Comparison of ENCODE assay signal across 26 cellular contexts in the genomic region with DNA sequence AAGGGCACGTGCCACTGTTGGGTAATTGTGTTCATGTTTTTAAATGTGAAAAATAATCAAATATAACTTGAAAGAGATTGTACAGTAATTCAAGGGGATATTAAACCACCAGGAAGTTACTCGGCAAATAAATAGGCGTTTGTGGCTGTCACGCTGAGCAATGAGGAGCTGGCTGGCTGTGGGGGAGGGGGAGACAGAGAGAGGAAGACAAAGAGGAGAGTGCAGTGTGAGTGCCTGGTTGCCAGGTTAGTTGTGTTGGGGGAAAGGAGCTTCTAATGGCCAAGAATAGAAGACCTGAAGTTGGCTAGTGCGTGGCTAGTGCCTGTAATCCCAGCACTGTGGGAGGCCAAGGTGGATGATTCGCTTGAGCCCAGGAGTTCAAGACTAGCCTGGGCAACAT.
DNase-seq lines count a peak whose midpoint lies in the region; ATAC-seq, FAIRE-seq and TF ChIP-seq lines count a peak whose summit lies in the region.
"Had no signal": no experiment of that assay in that cellular context is flagged by ENCODE, and none has a peak within 500 bp of the region (broad histone marks: within the 10 kb centered on the region; RNA-seq: fewer than 3 reads in every experiment).

No MANE protein-coding gene starts in this region.

- H3K79me2 ChIP-seq in mesendoderm (ENCODE audit: control insufficient read depth, insufficient read depth, low read length), result no peaks in the 10 kb centered on the region

- H3K4me3 Mint-ChIP-seq in natural killer cell, result no peak overlapping the region
- H3K4me3 Mint-ChIP-seq: CD8-positive, alpha-beta memory T cell had no signal

- no peak for TF ChIP-seq CTCF in natural killer cell (IDR thresholded peaks at IDR 0.05)

- H3K18ac ChIP-seq in mesendoderm (ENCODE audit: low read length), result no peak overlapping the region

- WGBS in mesendoderm (ENCODE audit: extremely low coverage, insufficient coverage, low lambda C conversion rate), result no CpG with 5 or more reads among the region's 6 CpGs

- H3K4ac ChIP-seq in mesendoderm (ENCODE audit: low read depth, low read length), result no peak overlapping the region

- H3K9me3 Mint-ChIP-seq in natural killer cell, result no peaks in the 10 kb centered on the region
- H3K9me3 Mint-ChIP-seq: CD8-positive, alpha-beta memory T cell had no signal

- no peak overlapping the region for H3K27ac Mint-ChIP-seq in natural killer cell
- H3K27ac Mint-ChIP-seq: CD8-positive, alpha-beta memory T cell had no signal

- no peak overlapping the region for H3K9ac ChIP-seq in mesendoderm (ENCODE audit: low read length)
- H3K9ac ChIP-seq: GM23248 had no signal

- no peak overlapping the region for H3K4me3 ChIP-seq in mesendoderm (ENCODE audit: low read length)
- H3K4me3 ChIP-seq: GM23248, Peyer's patch, SJSA1 had no signal

- no peak overlapping the region for H2BK15ac ChIP-seq in mesendoderm (replicated peaks; ENCODE audit: low read depth)

- no peak overlapping the region for H4K5ac ChIP-seq in mesendoderm (ENCODE audit: low read length)

- no peaks in the 10 kb centered on the region for H3K79me1 ChIP-seq in mesendoderm (ENCODE audit: low read length)

- intact Hi-C loops in natural killer cell (cut with micrococcal nuclease), result no loop called here

- H3K23ac ChIP-seq in mesendoderm (ENCODE audit: low read length), result no peak overlapping the region

- no peaks in the 10 kb centered on the region for H3K4me1 Mint-ChIP-seq in natural killer cell
- H3K4me1 Mint-ChIP-seq: CD8-positive, alpha-beta memory T cell had no signal

- H3K4me1 ChIP-seq in mesendoderm (ENCODE audit: control insufficient read depth, low read depth, low read length), result no peaks in the 10 kb centered on the region
- H3K4me1 ChIP-seq: Peyer's patch had no signal

- H2BK120ac ChIP-seq in mesendoderm (ENCODE audit: low read depth, low read length), result no peak overlapping the region

- peaks cover 6 to 34% of the 10 kb centered on the region in 2 donors for H3K27me3 Mint-ChIP-seq in natural killer cell (ENCODE audit: low read depth in 2 of 2)

- H3K27me3 ChIP-seq in mesendoderm (ENCODE audit: insufficient read depth, low read length, poor library complexity), result no peaks in the 10 kb centered on the region
- H3K27me3 ChIP-seq: Peyer's patch, SJSA1 had no signal

- no peak overlapping the region for H3K4me2 ChIP-seq in mesendoderm (ENCODE audit: low read length)

- no peak overlapping the region for H3K27ac ChIP-seq in mesendoderm (ENCODE audit: low read depth, low read length)
- H3K27ac ChIP-seq: C4-2B, GM23248, Peyer's patch, SJSA1 had no signal

- no peak overlapping the region for H4K8ac ChIP-seq in mesendoderm (ENCODE audit: low read depth, low read length)

- FAIRE-seq in RCC 7860 (lab: Jason Lieb, UNC), result no peak
- FAIRE-seq: GM12891, HTR-8/SVneo had no signal

- no peak for ATAC-seq in natural killer cell

- H3K36me3 Mint-ChIP-seq in natural killer cell, result no peaks in the 10 kb centered on the region
- H3K36me3 Mint-ChIP-seq: CD8-positive, alpha-beta memory T cell had no signal

- no peak overlapping the region for H3K56ac ChIP-seq in mesendoderm (ENCODE audit: low read length)

- H2BK5ac ChIP-seq in mesendoderm (ENCODE audit: low read length), result no peak overlapping the region

- DNase-seq in NCI-H2107 treated with DMSO at 0.1 percent for 48 hours (lab: John Stamatoyannopoulos, UW; ENCODE audit: unreplicated experiment), result peak; percentile 2
- no peak for DNase-seq in NCI-H2107 (lab: John Stamatoyannopoulos, UW)
- DNase-seq in RCC 7860 (ENCODE audit: low spot score), result peak; percentile 11
- peak; percentile 27 for DNase-seq in mesendoderm
- no peak for DNase-seq in cortex of kidney (lab: John Stamatoyannopoulos, UW)
- no peak for DNase-seq in natural killer cell
- no peak for DNase-seq in HK-2 (ENCODE audit: unreplicated experiment)
- DNase-seq in D341Med (ENCODE audit: low spot score), result no peak
- DNase-seq: 8988T; AML-193; Calu3; CD8-positive, alpha-beta memory T cell; DMS79; GM23248; KG1; NCI-H1092 treated with DMSO at 0.1 percent for 48 hours; NCI-H146; NCI-H2029; NCI-H2171 treated with DMSO at 0.1 percent for 48 hours; NCI-H774; T-helper 1 cell had no signal

- no peak overlapping the region for H2AK5ac ChIP-seq in mesendoderm (ENCODE audit: low read length)

- no peaks in the 10 kb centered on the region for H3K36me3 ChIP-seq in mesendoderm (ENCODE audit: control insufficient read depth, insufficient read depth, low read length)
- H3K36me3 ChIP-seq: Peyer's patch, SJSA1 had no signal

Comparison
In these comparisons a context has a peak if more than half of its experiments do, and no peak if none do; other contexts are left out.
1. DNase-seq: peak in NCI-H2107 treated with DMSO at 0.1 percent for 48 hours (single experiment), RCC 7860 (single experiment) and mesendoderm (single experiment); none in NCI-H2107 (single experiment), cortex of kidney (single experiment), natural killer cell (single experiment), HK-2 (single experiment) and D341Med (single experiment).